2 cellular contexts compared by ENCODE assay signal in genomic region chr1:230403442-230403841, GRCh38.
TF ChIP-seq lines count a peak whose summit lies in the region.

No MANE protein-coding gene starts in this region.

TF ChIP-seq in HepG2, 621 proteins besides CTCF, POLR2A, EP300 and RAD21:
- TF ChIP-seq ZNF468 (CRISPR knock-in tag; IDR thresholded peaks at IDR 0.05) (no peak), REL (CRISPR knock-in tag; conservative IDR thresholded peaks at IDR 0.05) (no peak), ATF1 (CRISPR knock-in tag; IDR thresholded peaks at IDR 0.05) (no peak), ZBTB2 (CRISPR knock-in tag; IDR thresholded peaks at IDR 0.05; ENCODE audit: low read depth) (no peak), PHF20 (CRISPR knock-in tag; IDR thresholded peaks at IDR 0.05) (no peak), BORCS8-MEF2B (CRISPR knock-in tag; IDR thresholded peaks at IDR 0.05) (no peak), MAF1 (CRISPR knock-in tag; IDR thresholded peaks at IDR 0.05; ENCODE audit: borderline replicate concordance) (no peak), RFX5 (IDR thresholded peaks at IDR 0.05; ENCODE audit: low read depth, low read length) (no peak), JARID2 (CRISPR knock-in tag; IDR thresholded peaks at IDR 0.05; ENCODE audit: insufficient replicate concordance) (no peak), KLF15 (CRISPR knock-in tag; IDR thresholded peaks at IDR 0.05; ENCODE audit: borderline replicate concordance) (no peak), GABPB1 (CRISPR knock-in tag; IDR thresholded peaks at IDR 0.05) (no peak)
- TF ChIP-seq, protein P1, sequence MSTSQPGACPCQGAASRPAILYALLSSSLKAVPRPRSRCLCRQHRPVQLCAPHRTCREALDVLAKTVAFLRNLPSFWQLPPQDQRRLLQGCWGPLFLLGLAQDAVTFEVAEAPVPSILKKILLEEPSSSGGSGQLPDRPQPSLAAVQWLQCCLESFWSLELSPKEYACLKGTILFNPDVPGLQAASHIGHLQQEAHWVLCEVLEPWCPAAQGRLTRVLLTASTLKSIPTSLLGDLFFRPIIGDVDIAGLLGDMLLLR (CRISPR knock-in tag; IDR thresholded peaks at IDR 0.05), result no peak
- TF ChIP-seq, protein P2, sequence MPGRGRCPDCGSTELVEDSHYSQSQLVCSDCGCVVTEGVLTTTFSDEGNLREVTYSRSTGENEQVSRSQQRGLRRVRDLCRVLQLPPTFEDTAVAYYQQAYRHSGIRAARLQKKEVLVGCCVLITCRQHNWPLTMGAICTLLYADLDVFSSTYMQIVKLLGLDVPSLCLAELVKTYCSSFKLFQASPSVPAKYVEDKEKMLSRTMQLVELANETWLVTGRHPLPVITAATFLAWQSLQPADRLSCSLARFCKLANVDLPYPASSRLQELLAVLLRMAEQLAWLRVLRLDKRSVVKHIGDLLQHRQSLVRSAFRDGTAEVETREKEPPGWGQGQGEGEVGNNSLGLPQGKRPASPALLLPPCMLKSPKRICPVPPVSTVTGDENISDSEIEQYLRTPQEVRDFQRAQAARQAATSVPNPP (CRISPR knock-in tag; IDR thresholded peaks at IDR 0.05), result no peak
- TF ChIP-seq, protein P3, sequence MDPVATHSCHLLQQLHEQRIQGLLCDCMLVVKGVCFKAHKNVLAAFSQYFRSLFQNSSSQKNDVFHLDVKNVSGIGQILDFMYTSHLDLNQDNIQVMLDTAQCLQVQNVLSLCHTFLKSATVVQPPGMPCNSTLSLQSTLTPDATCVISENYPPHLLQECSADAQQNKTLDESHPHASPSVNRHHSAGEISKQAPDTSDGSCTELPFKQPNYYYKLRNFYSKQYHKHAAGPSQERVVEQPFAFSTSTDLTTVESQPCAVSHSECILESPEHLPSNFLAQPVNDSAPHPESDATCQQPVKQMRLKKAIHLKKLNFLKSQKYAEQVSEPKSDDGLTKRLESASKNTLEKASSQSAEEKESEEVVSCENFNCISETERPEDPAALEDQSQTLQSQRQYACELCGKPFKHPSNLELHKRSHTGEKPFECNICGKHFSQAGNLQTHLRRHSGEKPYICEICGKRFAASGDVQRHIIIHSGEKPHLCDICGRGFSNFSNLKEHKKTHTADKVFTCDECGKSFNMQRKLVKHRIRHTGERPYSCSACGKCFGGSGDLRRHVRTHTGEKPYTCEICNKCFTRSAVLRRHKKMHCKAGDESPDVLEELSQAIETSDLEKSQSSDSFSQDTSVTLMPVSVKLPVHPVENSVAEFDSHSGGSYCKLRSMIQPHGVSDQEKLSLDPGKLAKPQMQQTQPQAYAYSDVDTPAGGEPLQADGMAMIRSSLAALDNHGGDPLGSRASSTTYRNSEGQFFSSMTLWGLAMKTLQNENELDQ (CRISPR knock-in tag; IDR thresholded peaks at IDR 0.05; ENCODE audit: borderline replicate concordance), result no peak
- TF ChIP-seq, protein P4, sequence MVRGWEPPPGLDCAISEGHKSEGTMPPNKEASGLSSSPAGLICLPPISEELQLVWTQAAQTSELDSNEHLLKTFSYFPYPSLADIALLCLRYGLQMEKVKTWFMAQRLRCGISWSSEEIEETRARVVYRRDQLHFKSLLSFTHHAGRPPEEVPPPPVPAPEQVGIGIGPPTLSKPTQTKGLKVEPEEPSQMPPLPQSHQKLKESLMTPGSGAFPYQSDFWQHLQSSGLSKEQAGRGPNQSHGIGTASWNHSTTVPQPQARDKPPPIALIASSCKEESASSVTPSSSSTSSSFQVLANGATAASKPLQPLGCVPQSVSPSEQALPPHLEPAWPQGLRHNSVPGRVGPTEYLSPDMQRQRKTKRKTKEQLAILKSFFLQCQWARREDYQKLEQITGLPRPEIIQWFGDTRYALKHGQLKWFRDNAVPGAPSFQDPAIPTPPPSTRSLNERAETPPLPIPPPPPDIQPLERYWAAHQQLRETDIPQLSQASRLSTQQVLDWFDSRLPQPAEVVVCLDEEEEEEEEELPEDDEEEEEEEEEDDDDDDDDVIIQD (CRISPR knock-in tag; IDR thresholded peaks at IDR 0.05; ENCODE audit: low read depth), result no peak
- TF ChIP-seq, protein P5, sequence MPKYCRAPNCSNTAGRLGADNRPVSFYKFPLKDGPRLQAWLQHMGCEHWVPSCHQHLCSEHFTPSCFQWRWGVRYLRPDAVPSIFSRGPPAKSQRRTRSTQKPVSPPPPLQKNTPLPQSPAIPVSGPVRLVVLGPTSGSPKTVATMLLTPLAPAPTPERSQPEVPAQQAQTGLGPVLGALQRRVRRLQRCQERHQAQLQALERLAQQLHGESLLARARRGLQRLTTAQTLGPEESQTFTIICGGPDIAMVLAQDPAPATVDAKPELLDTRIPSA (CRISPR knock-in tag; IDR thresholded peaks at IDR 0.05; ENCODE audit: borderline replicate concordance), result no peak
TF ChIP-seq in HepG2: peak in this region for 0.

TF ChIP-seq in H1, 55 proteins besides CTCF, POLR2A, EP300 and RAD21:
- no peak for TF ChIP-seq ZNF274 (IDR thresholded peaks at IDR 0.05; ENCODE audit: borderline replicate concordance, extremely low read depth, low read length)
- no peak for TF ChIP-seq ASH2L (IDR thresholded peaks at IDR 0.05; ENCODE audit: low read length)
- no peak for TF ChIP-seq TBP (IDR thresholded peaks at IDR 0.05; ENCODE audit: low read depth, low read length)
- TF ChIP-seq SP2 (IDR thresholded peaks at IDR 0.05; ENCODE audit: low read length), result no peak
- TF ChIP-seq NANOG (IDR thresholded peaks at IDR 0.05; ENCODE audit: insufficient read depth, low read depth, low read length, poor library complexity, severe bottlenecking), result no peak
- no peak for TF ChIP-seq GABPA (IDR thresholded peaks at IDR 0.05; ENCODE audit: borderline replicate concordance, insufficient read depth, low read length)
- no peak for TF ChIP-seq SUZ12 (IDR thresholded peaks at IDR 0.05; ENCODE audit: low read length)
- no peak for TF ChIP-seq TAF1 (IDR thresholded peaks at IDR 0.05; ENCODE audit: low read depth, low read length)
- TF ChIP-seq, protein P6, sequence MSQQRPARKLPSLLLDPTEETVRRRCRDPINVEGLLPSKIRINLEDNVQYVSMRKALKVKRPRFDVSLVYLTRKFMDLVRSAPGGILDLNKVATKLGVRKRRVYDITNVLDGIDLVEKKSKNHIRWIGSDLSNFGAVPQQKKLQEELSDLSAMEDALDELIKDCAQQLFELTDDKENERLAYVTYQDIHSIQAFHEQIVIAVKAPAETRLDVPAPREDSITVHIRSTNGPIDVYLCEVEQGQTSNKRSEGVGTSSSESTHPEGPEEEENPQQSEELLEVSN (IDR thresholded peaks at IDR 0.05), result no peak
- TF ChIP-seq RNF2 (IDR thresholded peaks at IDR 0.05; ENCODE audit: borderline replicate concordance, low read depth, low read length, missing control alignments, poor library complexity, severe bottlenecking), result no peak
- no peak for TF ChIP-seq CEBPB (IDR thresholded peaks at IDR 0.05; ENCODE audit: low read depth, low read length)
- no peak for TF ChIP-seq SP4 (IDR thresholded peaks at IDR 0.05; ENCODE audit: low read length)
- TF ChIP-seq, protein P7, sequence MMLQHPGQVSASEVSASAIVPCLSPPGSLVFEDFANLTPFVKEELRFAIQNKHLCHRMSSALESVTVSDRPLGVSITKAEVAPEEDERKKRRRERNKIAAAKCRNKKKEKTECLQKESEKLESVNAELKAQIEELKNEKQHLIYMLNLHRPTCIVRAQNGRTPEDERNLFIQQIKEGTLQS (IDR thresholded peaks at IDR 0.05; ENCODE audit: insufficient read depth, low read depth, low read length), result no peak
- no peak for TF ChIP-seq BCL11A (IDR thresholded peaks at IDR 0.05; ENCODE audit: low read depth in 2 of 2, low read length in 2 of 2)
- no peak for TF ChIP-seq JUND (IDR thresholded peaks at IDR 0.05; ENCODE audit: low read length)
- TF ChIP-seq EZH2 (IDR thresholded peaks at IDR 0.05; ENCODE audit: low read depth, low read length, severe bottlenecking), result no peak
